ENCODE assay signal across 19 cellular contexts in genomic region chr9:92030367-92030766, GRCh38.
DNase-seq lines count a peak whose midpoint lies in the region; ATAC-seq, FAIRE-seq and TF ChIP-seq lines count a peak whose summit lies in the region.
"Had no signal": no experiment of that assay in that cellular context is flagged by ENCODE, and none has a peak within 500 bp of the region (broad histone marks: within the 10 kb centered on the region; RNA-seq: fewer than 3 reads in every experiment).

No MANE protein-coding gene starts in this region.

- H3K18ac ChIP-seq in H9 (ENCODE audit: insufficient read length, low read depth, low read length), result no peak overlapping the region

- no peak overlapping the region for H2BK5ac ChIP-seq in H9 (ENCODE audit: insufficient read length, low read length)

- CTCF ChIA-PET in GM12878 (lab: Yijun Ruan, JAX), result no interaction called here

- H2BK120ac ChIP-seq in H9 (ENCODE audit: low read depth, low read length, poor library complexity, severe bottlenecking), result no peak overlapping the region

- H3K23ac ChIP-seq in H9 (ENCODE audit: insufficient read length, low read depth, low read length), result no peak overlapping the region

- H3K4me3 Mint-ChIP-seq in H9 (no peak overlapping the region), T-helper 17 cell (no peak overlapping the region)
- H3K4me3 Mint-ChIP-seq: CD14-positive monocyte; CD4-positive, alpha-beta memory T cell; GM23338 had no signal

- H3K27me3 Mint-ChIP-seq in H9 (ENCODE audit: low read depth) (no peaks in the 10 kb centered on the region), T-helper 17 cell (no peaks in the 10 kb centered on the region)
- H3K27me3 Mint-ChIP-seq: CD4-positive, alpha-beta memory T cell had no signal

- in situ Hi-C loops in GM12878 (cut with MboI), result no loop called here

- no peaks in the 10 kb centered on the region for H3K23me2 ChIP-seq in H9 (ENCODE audit: insufficient read length, low read depth, low read length, poor library complexity, severe bottlenecking)

- POLR2A ChIA-PET in GM12878 (lab: Charles Lee), result no interaction called here

- H3K79me2 ChIP-seq in H9 (ENCODE audit: insufficient read depth, low read length) (no peaks in the 10 kb centered on the region), GM12878 (ENCODE audit: control insufficient read depth, insufficient read depth, low read length) (no peaks in the 10 kb centered on the region)

- H2BK20ac ChIP-seq in H9 (ENCODE audit: low read depth, low read length, poor library complexity, severe bottlenecking), result no peak overlapping the region

- H4K91ac ChIP-seq in H9 (ENCODE audit: insufficient read length, low read depth, low read length), result no peak overlapping the region

- WGBS in H9 (ENCODE audit: extremely low coverage, insufficient read length, low lambda C conversion rate), result no CpG with 5 or more reads among the region's 3 CpGs
- 46% methylated on average over 3 of the region's 3 CpGs for WGBS in GM12878 (ENCODE audit: insufficient coverage, insufficient replicate concordance, low lambda C conversion rate, missing lambda C conversion rate)

- TF ChIP-seq POLR2A in GM12878 (IDR thresholded peaks at IDR 0.05; ENCODE audit: low read depth, low read length), result no peak

- H3K4me1 Mint-ChIP-seq in H9, result no peaks in the 10 kb centered on the region
- H3K4me1 Mint-ChIP-seq in T-helper 17 cell, result no peaks in the 10 kb centered on the region
- H3K4me1 Mint-ChIP-seq: CD14-positive monocyte; CD4-positive, alpha-beta memory T cell; GM23338 had no signal

- H4K8ac ChIP-seq in H9 (replicated peaks; ENCODE audit: insufficient read length, low read depth, low read length), result no peak overlapping the region

- RAD21 ChIA-PET in GM12878 (lab: Charles Lee; ENCODE audit: unreplicated experiment), result no interaction called here

- no peak overlapping the region for H2BK15ac ChIP-seq in H9 (ENCODE audit: low read depth, low read length)

- H3K27me3 ChIP-seq in H9 (ENCODE audit: insufficient read depth, low read length) (no peaks in the 10 kb centered on the region), GM12878 (replicated peaks in 1 of 2; ENCODE audit: control insufficient read depth in 2 of 2, insufficient read depth in 2 of 2, low read length in 1 of 2) (no peaks in the 10 kb centered on the region)
- H3K27me3 ChIP-seq: BLaER1 had no signal

- ATAC-seq in GM12878, result peak; percentile 60
- no peak for ATAC-seq in GM18909 (IDR thresholded peaks at IDR 0.05; ENCODE audit: poor library complexity, unreplicated experiment)
- ATAC-seq in T-helper 17 cell, result no peak
- ATAC-seq: GM23338, K562 had no signal

- H4K5ac ChIP-seq in H9 (ENCODE audit: insufficient read length, low read depth, low read length), result no peak overlapping the region

- DNase-seq in GM10266 (ENCODE audit: extremely low spot score), result peak; percentile 36
- no peak for DNase-seq in H9
- no peak for DNase-seq in GM12878 (ENCODE audit: low read depth, low spot score)
- no peak for DNase-seq in NOMO-1 treated with dmso at 0.1 percent for 144 hours (lab: John Stamatoyannopoulos, UW; ENCODE audit: unreplicated experiment)
- no peak for DNase-seq in T-helper 17 cell
- DNase-seq in NCI-H1092 (lab: John Stamatoyannopoulos, UW), result no peak
- DNase-seq: 8988T; Calu3; CD4-positive, alpha-beta memory T cell; DMS79 treated with DMSO at 0.1 percent for 48 hours; GF-D8; IMR-90 had no signal

- H3K27ac Mint-ChIP-seq in H9, result peak overlapping the region in 2 of 3 experiments; percentile 13 to 94; a peak in 3 of 7 replicates
- no peak overlapping the region for H3K27ac Mint-ChIP-seq in T-helper 17 cell
- H3K27ac Mint-ChIP-seq: GM23338 had no signal

- no peaks in the 10 kb centered on the region for H3K79me1 ChIP-seq in H9 (ENCODE audit: insufficient read depth, low read depth, low read length, poor library complexity, severe bottlenecking)

- peaks cover 16 to 35% (median 25%) of the 10 kb centered on the region in 3 experiments for H3K36me3 Mint-ChIP-seq in H9 (ENCODE audit: insufficient read depth in 1 of 3, low read depth in 3 of 3)
- H3K36me3 Mint-ChIP-seq in T-helper 17 cell (ENCODE audit: low read depth), result no peaks in the 10 kb centered on the region

- H3K36me3 ChIP-seq in GM12878 (ENCODE audit: control insufficient read depth in 2 of 2, insufficient read depth in 2 of 2, low read length in 1 of 2), result peaks cover 5 to 16% of the 10 kb centered on the region in 2 experiments

- no peak overlapping the region for H3K9ac ChIP-seq in H9 (ENCODE audit: extremely low read depth, insufficient read length, low read length)
- no peak overlapping the region for H3K9ac ChIP-seq in GM12878 (ENCODE audit: control insufficient read depth, insufficient read depth, low read length)
- H3K9ac ChIP-seq: BLaER1 had no signal

- H3K14ac ChIP-seq in H9 (ENCODE audit: insufficient read depth, low read length), result no peak overlapping the region

- SMC1A ChIA-PET in GM12878 (lab: Charles Lee; ENCODE audit: uncharacterized antibody, unreplicated experiment), result interaction anchor here (1.6 kb wide), 1 partner anchor 28 kb away, joined by 4 read pairs; no protein-coding TSS in a partner anchor

- H3K4ac ChIP-seq in H9 (ENCODE audit: low read depth, low read length), result no peak overlapping the region

- H3K9me3 Mint-ChIP-seq in H9, result no peaks in the 10 kb centered on the region
- H3K9me3 Mint-ChIP-seq: CD4-positive, alpha-beta memory T cell; GM23338 had no signal

- H2BK12ac ChIP-seq in H9 (ENCODE audit: insufficient read length, low read depth, low read length), result no peak overlapping the region

- H2AK5ac ChIP-seq in H9 (ENCODE audit: insufficient read length, low read length), result no peak overlapping the region

- H2AFZ ChIP-seq in H9 (ENCODE audit: low read length) (no peak overlapping the region), GM12878 (ENCODE audit: control insufficient read depth, low read depth, low read length) (no peak overlapping the region)
- H2AFZ ChIP-seq: GM23338 had no signal

- H3K4me2 ChIP-seq in H9 (ENCODE audit: insufficient read depth, insufficient read length, low read length) (no peak overlapping the region), GM12878 (ENCODE audit: control insufficient read depth, insufficient read depth) (no peak overlapping the region)
- H3K4me2 ChIP-seq: BLaER1, GM23338 had no signal

- BruUV-seq in GM12878 (replicated peaks; lab: Mats Ljungman, UMichigan), result no TSS peak

- TF ChIP-seq CTCF in GM10266 (IDR thresholded peaks at IDR 0.05; ENCODE audit: control insufficient read depth, insufficient read depth, low read depth, missing control alignments) (no peak), H9 (conservative IDR thresholded peaks at IDR 0.05) (no peak), GM12878 (IDR thresholded peaks at IDR 0.05 in 2 of 3, conservative IDR thresholded peaks at IDR 0.05 in 1 of 3; ENCODE audit: control insufficient read depth in 2 of 3, extremely low read depth in 1 of 3, insufficient read depth in 1 of 3, low read depth in 3 of 3, low read length in 3 of 3) (no peak)

- TF ChIP-seq EP300 in GM12878 (IDR thresholded peaks at IDR 0.05; ENCODE audit: borderline replicate concordance in 1 of 2, control insufficient read depth in 1 of 2, low read depth in 2 of 2, low read length in 2 of 2), result no peak

- no peak overlapping the region for H3T11ph ChIP-seq in H9 (ENCODE audit: low read length)

- no peak overlapping the region for H3K56ac ChIP-seq in H9 (ENCODE audit: insufficient read length, low read depth, low read length)

- peak; percentile 47 for FAIRE-seq in GM12878 (lab: Jason Lieb, UNC)
- FAIRE-seq: GM12891, HTR-8/SVneo had no signal

- no peaks in the 10 kb centered on the region for H3K9me3 ChIP-seq in H9 (ENCODE audit: control insufficient read depth, low read depth, low read length)
- no peaks in the 10 kb centered on the region for H3K9me3 ChIP-seq in GM12878 (replicated peaks; ENCODE audit: control insufficient read depth, insufficient read depth, low read length)
- H3K9me3 ChIP-seq in T-helper 17 cell (ENCODE audit: control insufficient read depth, low read length, poor library complexity, severe bottlenecking), result no peaks in the 10 kb centered on the region
- H3K9me3 ChIP-seq: BLaER1 had no signal

- intact Hi-C loops in GM12878 (cut with micrococcal nuclease; ENCODE audit: unreplicated experiment), result no loop called here

- no peak overlapping the region for H3K4me3 ChIP-seq in GM12878
- H3K4me3 ChIP-seq: BLaER1, GM23338, K562 had no signal

- H3K4me1 ChIP-seq in H9 (ENCODE audit: insufficient read depth, low read length) (no peaks in the 10 kb centered on the region), GM12878 (ENCODE audit: control insufficient read depth, insufficient read depth, low read length) (no peaks in the 10 kb centered on the region)
- H3K4me1 ChIP-seq: BLaER1 had no signal

- no peaks in the 10 kb centered on the region for H4K20me1 ChIP-seq in H9 (ENCODE audit: control insufficient read depth, insufficient read depth, insufficient read length)
- no peaks in the 10 kb centered on the region for H4K20me1 ChIP-seq in GM12878 (ENCODE audit: control insufficient read depth, insufficient read depth)
- H4K20me1 ChIP-seq: BLaER1 had no signal

- H3K27ac ChIP-seq in H9 (ENCODE audit: insufficient read length, low read depth, low read length) (no peak overlapping the region), GM12878 (ENCODE audit: control insufficient read depth, insufficient read depth) (no peak overlapping the region)
- H3K27ac ChIP-seq: BLaER1 had no signal

- no peak for TF ChIP-seq RAD21 in GM12878 (IDR thresholded peaks at IDR 0.05; ENCODE audit: insufficient read depth, low read depth, low read length)

TF ChIP-seq in GM12878, 131 proteins besides CTCF, POLR2A, EP300 and RAD21:
- TF ChIP-seq KAT2A (conservative IDR thresholded peaks at IDR 0.05; ENCODE audit: control insufficient read depth, low read depth, low read length) (no peak), NFIC (IDR thresholded peaks at IDR 0.05; ENCODE audit: low read depth, low read length) (peak; percentile 32; the same call in 1 of the 2 replicates), ATF2 (IDR thresholded peaks at IDR 0.05; ENCODE audit: low read length) (0 out of 2 replicates have a peak, but pooled peaks have one; percentile 16), SRF (IDR thresholded peaks at IDR 0.05; ENCODE audit: low read depth in 2 of 2, low read length in 2 of 2) (no peak), KLF5 (IDR thresholded peaks at IDR 0.05; ENCODE audit: partially characterized antibody) (no peak), PAX8 (IDR thresholded peaks at IDR 0.05) (no peak), RUNX3 (IDR thresholded peaks at IDR 0.05; ENCODE audit: low read length) (peak; percentile 24; the same call in 1 of the 2 replicates), ZNF24 (IDR thresholded peaks at IDR 0.05) (no peak)
